ENCODE assay signal across 1 cellular context in the genomic region with DNA sequence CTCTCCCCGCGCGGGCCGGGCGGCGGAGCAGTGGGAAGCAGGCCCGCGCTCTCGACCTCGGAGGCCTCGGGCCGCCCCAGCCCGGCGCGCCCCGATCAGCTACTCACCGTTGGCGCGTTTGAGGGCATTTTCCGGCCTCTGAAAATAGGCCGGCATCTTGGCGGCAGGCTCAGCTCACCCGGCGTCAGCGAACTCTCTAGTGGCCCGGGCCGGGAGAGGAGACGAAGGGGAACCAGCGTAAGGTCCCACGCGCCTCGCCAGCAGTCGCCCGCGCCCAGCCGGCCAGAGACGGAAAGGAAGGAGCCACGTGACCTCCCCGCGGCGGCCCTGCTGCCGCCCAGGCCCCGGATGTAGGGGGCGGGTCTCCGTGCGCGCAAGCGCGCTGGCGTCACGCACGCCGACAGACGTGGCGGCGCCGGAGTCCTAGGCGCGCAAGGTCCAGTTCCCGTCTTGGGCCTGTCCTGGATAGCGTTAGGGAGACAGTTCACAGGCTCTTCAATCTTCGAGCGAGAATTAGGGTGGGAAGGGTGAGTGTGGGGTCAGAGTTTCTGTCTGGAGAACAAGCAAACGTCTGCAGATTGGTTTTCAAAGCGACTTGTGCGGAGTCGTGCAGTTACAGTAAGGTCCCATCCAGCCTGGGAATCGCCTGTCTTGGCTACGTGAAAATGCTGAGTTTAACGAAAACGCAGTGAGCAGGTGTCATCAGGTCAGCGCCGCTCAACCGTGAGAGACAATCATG.
A peak's percentile ranks its signal among the peaks of the same experiment; 100 is the strongest.
TF ChIP-seq lines count a peak whose summit lies in the region.

A gene with protein sequence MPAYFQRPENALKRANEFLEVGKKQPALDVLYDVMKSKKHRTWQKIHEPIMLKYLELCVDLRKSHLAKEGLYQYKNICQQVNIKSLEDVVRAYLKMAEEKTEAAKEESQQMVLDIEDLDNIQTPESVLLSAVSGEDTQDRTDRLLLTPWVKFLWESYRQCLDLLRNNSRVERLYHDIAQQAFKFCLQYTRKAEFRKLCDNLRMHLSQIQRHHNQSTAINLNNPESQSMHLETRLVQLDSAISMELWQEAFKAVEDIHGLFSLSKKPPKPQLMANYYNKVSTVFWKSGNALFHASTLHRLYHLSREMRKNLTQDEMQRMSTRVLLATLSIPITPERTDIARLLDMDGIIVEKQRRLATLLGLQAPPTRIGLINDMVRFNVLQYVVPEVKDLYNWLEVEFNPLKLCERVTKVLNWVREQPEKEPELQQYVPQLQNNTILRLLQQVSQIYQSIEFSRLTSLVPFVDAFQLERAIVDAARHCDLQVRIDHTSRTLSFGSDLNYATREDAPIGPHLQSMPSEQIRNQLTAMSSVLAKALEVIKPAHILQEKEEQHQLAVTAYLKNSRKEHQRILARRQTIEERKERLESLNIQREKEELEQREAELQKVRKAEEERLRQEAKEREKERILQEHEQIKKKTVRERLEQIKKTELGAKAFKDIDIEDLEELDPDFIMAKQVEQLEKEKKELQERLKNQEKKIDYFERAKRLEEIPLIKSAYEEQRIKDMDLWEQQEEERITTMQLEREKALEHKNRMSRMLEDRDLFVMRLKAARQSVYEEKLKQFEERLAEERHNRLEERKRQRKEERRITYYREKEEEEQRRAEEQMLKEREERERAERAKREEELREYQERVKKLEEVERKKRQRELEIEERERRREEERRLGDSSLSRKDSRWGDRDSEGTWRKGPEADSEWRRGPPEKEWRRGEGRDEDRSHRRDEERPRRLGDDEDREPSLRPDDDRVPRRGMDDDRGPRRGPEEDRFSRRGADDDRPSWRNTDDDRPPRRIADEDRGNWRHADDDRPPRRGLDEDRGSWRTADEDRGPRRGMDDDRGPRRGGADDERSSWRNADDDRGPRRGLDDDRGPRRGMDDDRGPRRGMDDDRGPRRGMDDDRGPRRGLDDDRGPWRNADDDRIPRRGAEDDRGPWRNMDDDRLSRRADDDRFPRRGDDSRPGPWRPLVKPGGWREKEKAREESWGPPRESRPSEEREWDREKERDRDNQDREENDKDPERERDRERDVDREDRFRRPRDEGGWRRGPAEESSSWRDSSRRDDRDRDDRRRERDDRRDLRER (N-terminal part only) (minus strand): TSS at position 297 of the 739 bp plus-strand sequence. CDS start 141 bp downstream, at position 156.

TF ChIP-seq in HEK293, 187 proteins besides CTCF, POLR2A, EP300 and RAD21 (continued from another document and continues in another):
- TF ChIP-seq, protein P1, sequence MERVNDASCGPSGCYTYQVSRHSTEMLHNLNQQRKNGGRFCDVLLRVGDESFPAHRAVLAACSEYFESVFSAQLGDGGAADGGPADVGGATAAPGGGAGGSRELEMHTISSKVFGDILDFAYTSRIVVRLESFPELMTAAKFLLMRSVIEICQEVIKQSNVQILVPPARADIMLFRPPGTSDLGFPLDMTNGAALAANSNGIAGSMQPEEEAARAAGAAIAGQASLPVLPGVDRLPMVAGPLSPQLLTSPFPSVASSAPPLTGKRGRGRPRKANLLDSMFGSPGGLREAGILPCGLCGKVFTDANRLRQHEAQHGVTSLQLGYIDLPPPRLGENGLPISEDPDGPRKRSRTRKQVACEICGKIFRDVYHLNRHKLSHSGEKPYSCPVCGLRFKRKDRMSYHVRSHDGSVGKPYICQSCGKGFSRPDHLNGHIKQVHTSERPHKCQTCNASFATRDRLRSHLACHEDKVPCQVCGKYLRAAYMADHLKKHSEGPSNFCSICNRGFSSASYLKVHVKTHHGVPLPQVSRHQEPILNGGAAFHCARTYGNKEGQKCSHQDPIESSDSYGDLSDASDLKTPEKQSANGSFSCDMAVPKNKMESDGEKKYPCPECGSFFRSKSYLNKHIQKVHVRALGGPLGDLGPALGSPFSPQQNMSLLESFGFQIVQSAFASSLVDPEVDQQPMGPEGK (tag by site-specific recombination; IDR thresholded peaks at IDR 0.05) = peak; percentile 25; the same call in 1 of the 2 replicates
- TF ChIP-seq, protein P2, sequence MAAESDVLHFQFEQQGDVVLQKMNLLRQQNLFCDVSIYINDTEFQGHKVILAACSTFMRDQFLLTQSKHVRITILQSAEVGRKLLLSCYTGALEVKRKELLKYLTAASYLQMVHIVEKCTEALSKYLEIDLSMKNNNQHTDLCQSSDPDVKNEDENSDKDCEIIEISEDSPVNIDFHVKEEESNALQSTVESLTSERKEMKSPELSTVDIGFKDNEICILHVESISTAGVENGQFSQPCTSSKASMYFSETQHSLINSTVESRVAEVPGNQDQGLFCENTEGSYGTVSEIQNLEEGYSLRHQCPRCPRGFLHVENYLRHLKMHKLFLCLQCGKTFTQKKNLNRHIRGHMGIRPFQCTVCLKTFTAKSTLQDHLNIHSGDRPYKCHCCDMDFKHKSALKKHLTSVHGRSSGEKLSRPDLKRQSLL (tag by site-specific recombination; IDR thresholded peaks at IDR 0.05) = peak; percentile 37; the same call in 1 of the 2 replicates
- TF ChIP-seq ZNF423 (tag by site-specific recombination; IDR thresholded peaks at IDR 0.05) = no peak
- TF ChIP-seq, protein P3, sequence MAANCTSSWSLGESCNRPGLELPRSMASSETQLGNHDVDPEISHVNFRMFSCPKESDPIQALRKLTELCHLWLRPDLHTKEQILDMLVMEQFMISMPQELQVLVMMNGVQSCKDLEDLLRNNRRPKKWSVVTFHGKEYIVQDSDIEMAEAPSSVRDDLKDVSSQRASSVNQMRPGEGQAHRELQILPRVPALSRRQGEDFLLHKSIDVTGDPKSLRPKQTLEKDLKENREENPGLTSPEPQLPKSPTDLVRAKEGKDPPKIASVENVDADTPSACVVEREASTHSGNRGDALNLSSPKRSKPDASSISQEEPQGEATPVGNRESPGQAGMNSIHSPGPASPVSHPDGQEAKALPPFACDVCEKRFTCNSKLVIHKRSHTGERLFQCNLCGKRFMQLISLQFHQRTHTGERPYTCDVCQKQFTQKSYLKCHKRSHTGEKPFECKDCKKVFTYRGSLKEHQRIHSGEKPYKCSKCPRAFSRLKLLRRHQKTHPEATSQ (tag by site-specific recombination; IDR thresholded peaks at IDR 0.05) = 0 out of 2 replicates have a peak, but pooled peaks have one; percentile 51
- TF ChIP-seq ZNF707 (tag by site-specific recombination; IDR thresholded peaks at IDR 0.05) = no peak
- TF ChIP-seq ZFP3 (tag by site-specific recombination; IDR thresholded peaks at IDR 0.05; ENCODE audit: low read depth) = no peak
- no peak for TF ChIP-seq GLI4 (tag by site-specific recombination; IDR thresholded peaks at IDR 0.05)
- TF ChIP-seq BCL11B (tag by site-specific recombination; IDR thresholded peaks at IDR 0.05; ENCODE audit: low read depth) = peak; percentile 53; the same call in 1 of the 2 replicates
- TF ChIP-seq EGR2 (tag by site-specific recombination; IDR thresholded peaks at IDR 0.05; ENCODE audit: low read depth) = no peak
- TF ChIP-seq, protein P4, sequence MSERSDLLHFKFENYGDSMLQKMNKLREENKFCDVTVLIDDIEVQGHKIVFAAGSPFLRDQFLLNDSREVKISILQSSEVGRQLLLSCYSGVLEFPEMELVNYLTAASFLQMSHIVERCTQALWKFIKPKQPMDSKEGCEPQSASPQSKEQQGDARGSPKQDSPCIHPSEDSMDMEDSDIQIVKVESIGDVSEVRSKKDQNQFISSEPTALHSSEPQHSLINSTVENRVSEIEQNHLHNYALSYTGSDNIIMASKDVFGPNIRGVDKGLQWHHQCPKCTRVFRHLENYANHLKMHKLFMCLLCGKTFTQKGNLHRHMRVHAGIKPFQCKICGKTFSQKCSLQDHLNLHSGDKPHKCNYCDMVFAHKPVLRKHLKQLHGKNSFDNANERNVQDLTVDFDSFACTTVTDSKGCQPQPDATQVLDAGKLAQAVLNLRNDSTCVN (tag by site-specific recombination; optimal IDR thresholded peaks at IDR 0.05) = peak; percentile 91
- no peak for TF ChIP-seq ZNF416 (tag by site-specific recombination; IDR thresholded peaks at IDR 0.05)
- TF ChIP-seq, protein P5, sequence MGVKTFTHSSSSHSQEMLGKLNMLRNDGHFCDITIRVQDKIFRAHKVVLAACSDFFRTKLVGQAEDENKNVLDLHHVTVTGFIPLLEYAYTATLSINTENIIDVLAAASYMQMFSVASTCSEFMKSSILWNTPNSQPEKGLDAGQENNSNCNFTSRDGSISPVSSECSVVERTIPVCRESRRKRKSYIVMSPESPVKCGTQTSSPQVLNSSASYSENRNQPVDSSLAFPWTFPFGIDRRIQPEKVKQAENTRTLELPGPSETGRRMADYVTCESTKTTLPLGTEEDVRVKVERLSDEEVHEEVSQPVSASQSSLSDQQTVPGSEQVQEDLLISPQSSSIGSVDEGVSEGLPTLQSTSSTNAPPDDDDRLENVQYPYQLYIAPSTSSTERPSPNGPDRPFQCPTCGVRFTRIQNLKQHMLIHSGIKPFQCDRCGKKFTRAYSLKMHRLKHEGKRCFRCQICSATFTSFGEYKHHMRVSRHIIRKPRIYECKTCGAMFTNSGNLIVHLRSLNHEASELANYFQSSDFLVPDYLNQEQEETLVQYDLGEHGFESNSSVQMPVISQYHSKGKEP (tag by site-specific recombination; IDR thresholded peaks at IDR 0.05) = no peak
- peak; percentile 67 for TF ChIP-seq ZXDB (tag by site-specific recombination; IDR thresholded peaks at IDR 0.05)
- TF ChIP-seq, protein P6, sequence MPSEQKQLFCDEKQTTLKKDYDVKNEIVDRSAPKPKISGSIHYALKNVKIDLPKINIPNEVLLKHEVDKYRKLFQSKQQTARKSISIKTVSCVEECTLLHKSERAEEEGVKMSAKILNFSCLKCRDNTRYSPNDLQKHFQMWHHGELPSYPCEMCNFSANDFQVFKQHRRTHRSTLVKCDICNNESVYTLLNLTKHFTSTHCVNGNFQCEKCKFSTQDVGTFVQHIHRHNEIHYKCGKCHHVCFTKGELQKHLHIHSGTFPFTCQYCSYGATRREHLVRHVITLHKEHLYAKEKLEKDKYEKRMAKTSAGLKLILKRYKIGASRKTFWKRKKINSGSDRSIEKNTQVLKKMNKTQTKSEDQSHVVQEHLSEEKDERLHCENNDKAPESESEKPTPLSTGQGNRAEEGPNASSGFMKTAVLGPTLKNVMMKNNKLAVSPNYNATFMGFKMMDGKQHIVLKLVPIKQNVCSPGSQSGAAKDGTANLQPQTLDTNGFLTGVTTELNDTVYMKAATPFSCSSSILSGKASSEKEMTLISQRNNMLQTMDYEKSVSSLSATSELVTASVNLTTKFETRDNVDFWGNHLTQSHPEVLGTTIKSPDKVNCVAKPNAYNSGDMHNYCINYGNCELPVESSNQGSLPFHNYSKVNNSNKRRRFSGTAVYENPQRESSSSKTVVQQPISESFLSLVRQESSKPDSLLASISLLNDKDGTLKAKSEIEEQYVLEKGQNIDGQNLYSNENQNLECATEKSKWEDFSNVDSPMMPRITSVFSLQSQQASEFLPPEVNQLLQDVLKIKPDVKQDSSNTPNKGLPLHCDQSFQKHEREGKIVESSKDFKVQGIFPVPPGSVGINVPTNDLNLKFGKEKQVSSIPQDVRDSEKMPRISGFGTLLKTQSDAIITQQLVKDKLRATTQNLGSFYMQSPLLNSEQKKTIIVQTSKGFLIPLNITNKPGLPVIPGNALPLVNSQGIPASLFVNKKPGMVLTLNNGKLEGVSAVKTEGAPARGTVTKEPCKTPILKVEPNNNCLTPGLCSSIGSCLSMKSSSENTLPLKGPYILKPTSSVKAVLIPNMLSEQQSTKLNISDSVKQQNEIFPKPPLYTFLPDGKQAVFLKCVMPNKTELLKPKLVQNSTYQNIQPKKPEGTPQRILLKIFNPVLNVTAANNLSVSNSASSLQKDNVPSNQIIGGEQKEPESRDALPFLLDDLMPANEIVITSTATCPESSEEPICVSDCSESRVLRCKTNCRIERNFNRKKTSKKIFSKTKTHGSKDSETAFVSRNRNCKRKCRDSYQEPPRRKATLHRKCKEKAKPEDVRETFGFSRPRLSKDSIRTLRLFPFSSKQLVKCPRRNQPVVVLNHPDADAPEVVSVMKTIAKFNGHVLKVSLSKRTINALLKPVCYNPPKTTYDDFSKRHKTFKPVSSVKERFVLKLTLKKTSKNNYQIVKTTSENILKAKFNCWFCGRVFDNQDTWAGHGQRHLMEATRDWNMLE (tag by site-specific recombination; conservative IDR thresholded peaks at IDR 0.05; ENCODE audit: low read depth) = no peak
- 0 out of 2 replicates have a peak, but pooled peaks have one; percentile 47 for TF ChIP-seq ZNF24 (tag by site-specific recombination; IDR thresholded peaks at IDR 0.05)
- no peak for TF ChIP-seq ZNF560 (tag by site-specific recombination; IDR thresholded peaks at IDR 0.05; ENCODE audit: borderline replicate concordance)
- no peak; the same call in 1 of the 2 replicates for TF ChIP-seq ZFP69B (tag by site-specific recombination; IDR thresholded peaks at IDR 0.05)
- no peak for TF ChIP-seq KLF8 (tag by site-specific recombination; IDR thresholded peaks at IDR 0.05)
- no peak for TF ChIP-seq ZNF433 (tag by site-specific recombination; IDR thresholded peaks at IDR 0.05; ENCODE audit: low read depth)
- TF ChIP-seq ZNF341 (tag by site-specific recombination; IDR thresholded peaks at IDR 0.05; ENCODE audit: low read depth) = no peak
- TF ChIP-seq ZNF16 (tag by site-specific recombination; IDR thresholded peaks at IDR 0.05; ENCODE audit: low read depth) = no peak
- no peak for TF ChIP-seq ZNF302 (tag by site-specific recombination; IDR thresholded peaks at IDR 0.05; ENCODE audit: low read depth)
- TF ChIP-seq ZNF23 (tag by site-specific recombination; IDR thresholded peaks at IDR 0.05; ENCODE audit: borderline replicate concordance) = no peak
- TF ChIP-seq, protein P7, sequence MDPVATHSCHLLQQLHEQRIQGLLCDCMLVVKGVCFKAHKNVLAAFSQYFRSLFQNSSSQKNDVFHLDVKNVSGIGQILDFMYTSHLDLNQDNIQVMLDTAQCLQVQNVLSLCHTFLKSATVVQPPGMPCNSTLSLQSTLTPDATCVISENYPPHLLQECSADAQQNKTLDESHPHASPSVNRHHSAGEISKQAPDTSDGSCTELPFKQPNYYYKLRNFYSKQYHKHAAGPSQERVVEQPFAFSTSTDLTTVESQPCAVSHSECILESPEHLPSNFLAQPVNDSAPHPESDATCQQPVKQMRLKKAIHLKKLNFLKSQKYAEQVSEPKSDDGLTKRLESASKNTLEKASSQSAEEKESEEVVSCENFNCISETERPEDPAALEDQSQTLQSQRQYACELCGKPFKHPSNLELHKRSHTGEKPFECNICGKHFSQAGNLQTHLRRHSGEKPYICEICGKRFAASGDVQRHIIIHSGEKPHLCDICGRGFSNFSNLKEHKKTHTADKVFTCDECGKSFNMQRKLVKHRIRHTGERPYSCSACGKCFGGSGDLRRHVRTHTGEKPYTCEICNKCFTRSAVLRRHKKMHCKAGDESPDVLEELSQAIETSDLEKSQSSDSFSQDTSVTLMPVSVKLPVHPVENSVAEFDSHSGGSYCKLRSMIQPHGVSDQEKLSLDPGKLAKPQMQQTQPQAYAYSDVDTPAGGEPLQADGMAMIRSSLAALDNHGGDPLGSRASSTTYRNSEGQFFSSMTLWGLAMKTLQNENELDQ (tag by site-specific recombination; IDR thresholded peaks at IDR 0.05; ENCODE audit: low read depth) = no peak
- no peak for TF ChIP-seq ZNF610 (tag by site-specific recombination; IDR thresholded peaks at IDR 0.05; ENCODE audit: borderline replicate concordance)
- TF ChIP-seq MZF1 (tag by site-specific recombination; IDR thresholded peaks at IDR 0.05; ENCODE audit: borderline replicate concordance) = no peak
- peak; percentile 52; the same call in 1 of the 2 replicates for TF ChIP-seq ZEB2 (tag by site-specific recombination; IDR thresholded peaks at IDR 0.05)
- TF ChIP-seq ZNF768 (tag by site-specific recombination; IDR thresholded peaks at IDR 0.05) = no peak
- TF ChIP-seq ZNF626 (tag by site-specific recombination; IDR thresholded peaks at IDR 0.05) = no peak
